Comparison of ENCODE assay signal across 2 cellular contexts in the genomic region with DNA sequence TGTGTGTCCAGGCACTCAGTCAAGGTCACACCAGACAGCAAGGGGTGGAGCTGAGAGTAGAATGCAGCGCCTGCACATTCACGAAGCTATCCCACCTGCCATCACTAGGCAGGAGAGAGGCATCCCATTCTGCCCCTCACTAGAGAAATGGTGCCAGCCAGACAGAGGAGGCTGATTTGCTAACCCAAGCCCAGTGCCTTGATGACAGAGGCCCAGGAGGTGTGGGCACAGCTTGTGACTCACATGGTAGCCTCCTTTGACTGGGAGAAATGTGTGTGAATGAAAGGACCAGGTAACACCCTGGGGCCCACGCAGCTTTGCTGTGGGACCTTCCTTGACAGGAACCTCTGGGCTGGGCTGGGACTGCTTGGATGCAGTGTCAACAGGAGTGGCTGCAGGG.
A peak's percentile ranks its signal among the peaks of the same experiment; 100 is the strongest.
TF ChIP-seq lines count a peak whose summit lies in the region.

No MANE protein-coding gene starts in this region.

TF ChIP-seq in HEK293, 187 proteins besides CTCF, POLR2A, EP300 and RAD21:
- no peak for TF ChIP-seq ZNF624 (tag by site-specific recombination; IDR thresholded peaks at IDR 0.05)
- TF ChIP-seq PRDM10 (tag by site-specific recombination; IDR thresholded peaks at IDR 0.05), result peak; percentile 79
- no peak for TF ChIP-seq ZBTB10 (tag by site-specific recombination; IDR thresholded peaks at IDR 0.05)

TF ChIP-seq in K562, 482 proteins besides CTCF, POLR2A, EP300 and RAD21:
- TF ChIP-seq SMARCA4 (IDR thresholded peaks at IDR 0.05), result no peak
- peak; percentile 24 for TF ChIP-seq PRDM10 (IDR thresholded peaks at IDR 0.05; ENCODE audit: partially characterized antibody)
TF ChIP-seq in K562: peak in this region for 1.
